ENCODE assay signal across 1 cellular context in genomic region chr22:45238431-45239377, GRCh38.
TF ChIP-seq lines count a peak whose summit lies in the region.

No MANE protein-coding gene starts in this region.

TF ChIP-seq in H1, 55 proteins besides CTCF, POLR2A, EP300 and RAD21:
- no peak for TF ChIP-seq SIX5 (IDR thresholded peaks at IDR 0.05; ENCODE audit: low read depth, low read length)
